Comparison of ENCODE assay signal across 21 cellular contexts in genomic region chr4:86818211-86818610, GRCh38. TPM values are rescaled to one million over a fixed set of nuclear protein-coding genes. Genes with fewer than 3 reads are reported as not detected.
DNase-seq lines count a peak whose midpoint lies in the region; ATAC-seq and TF ChIP-seq lines count a peak whose summit lies in the region.
"Had no signal": no experiment of that assay in that cellular context is flagged by ENCODE, and none has a peak within 500 bp of the region (broad histone marks: within the 10 kb centered on the region; RNA-seq: fewer than 3 reads in every experiment).

No MANE protein-coding gene starts in this region.

- H3K27me3 Mint-ChIP-seq in type B pancreatic cell: no peaks in the 10 kb centered on the region
- no peaks in the 10 kb centered on the region for H3K27me3 Mint-ChIP-seq in activated CD8-positive, alpha-beta memory T cell treated with anti-CD3 and anti-CD28 coated beads, Interleukin-2, amount 10 ng/mL, durations not matched to agents 7 days and 5 days
- H3K27me3 Mint-ChIP-seq: naive B cell had no signal

- no peak overlapping the region for H3K4me3 ChIP-seq in choroid plexus epithelial cell (ENCODE audit: low read depth, low read length)
- H3K4me3 ChIP-seq: breast epithelium, colonic mucosa had no signal

- TF ChIP-seq CTCF in choroid plexus epithelial cell (conservative IDR thresholded peaks at IDR 0.05; ENCODE audit: low read depth, low read length) (no peak), type B pancreatic cell (conservative IDR thresholded peaks at IDR 0.05) (no peak)

- CTCF ChIA-PET in activated CD8-positive, alpha-beta memory T cell treated with anti-CD3 and anti-CD28 coated beads, Interleukin-2, amount 10 ng/mL, durations not matched to agents 7 days and 5 days (lab: Charles Lee): no interaction called here

- peaks cover 28% of the 10 kb centered on the region for H3K36me3 Mint-ChIP-seq in type B pancreatic cell
- H3K36me3 Mint-ChIP-seq in activated CD8-positive, alpha-beta memory T cell treated with anti-CD3 and anti-CD28 coated beads, Interleukin-2, amount 10 ng/mL, durations not matched to agents 7 days and 5 days: no peaks in the 10 kb centered on the region
- H3K36me3 Mint-ChIP-seq: activated naive CD8-positive, alpha-beta T cell treated with anti-CD3 and anti-CD28 coated beads, Interleukin-2, amount 10 ng/mL, durations not matched to agents 7 days and 5 days had no signal

- H3K4me3 Mint-ChIP-seq in type B pancreatic cell: no peak overlapping the region
- no peak overlapping the region for H3K4me3 Mint-ChIP-seq in activated CD8-positive, alpha-beta memory T cell treated with anti-CD3 and anti-CD28 coated beads, Interleukin-2, amount 10 ng/mL, durations not matched to agents 7 days and 5 days
- H3K4me3 Mint-ChIP-seq: activated naive CD8-positive, alpha-beta T cell treated with anti-CD3 and anti-CD28 coated beads, Interleukin-2, amount 10 ng/mL, durations not matched to agents 7 days and 5 days; IgD-negative memory B cell; naive B cell; T-helper 2 cell treated with Interferon-gamma antibody and Interleukin-4, amounts not matched to agents 5 μg/mL and 100 μg/mL, for 36 hours had no signal

- DNase-seq in HT-29 (ENCODE audit: low spot score) (peak; percentile 36), choroid plexus epithelial cell (ENCODE audit: low read depth) (peak; percentile 56), glomerular endothelial cell (ENCODE audit: extremely low read depth, low read depth, low spot score) (peak; percentile 20), type B pancreatic cell (ENCODE audit: extremely low spot score, unreplicated experiment) (no peak), NCI-H1092 treated with DMSO at 0.1 percent for 48 hours (lab: John Stamatoyannopoulos, UW) (no peak), NCI-H1105 treated with DMSO at 0.1 percent for 48 hours (lab: John Stamatoyannopoulos, UW) (no peak)
- DNase-seq in activated CD8-positive, alpha-beta memory T cell treated with anti-CD3 and anti-CD28 coated beads, Interleukin-2, amount 10 ng/mL, durations not matched to agents 7 days and 5 days: no peak
- DNase-seq: activated CD8-positive, alpha-beta memory T cell treated with anti-CD3 and anti-CD28 coated beads, Interleukin-2, amount 50 U/mL, for 48 hours; activated naive CD8-positive, alpha-beta T cell treated with anti-CD3 and anti-CD28 coated beads, Interleukin-2, amount 10 ng/mL, durations not matched to agents 7 days and 5 days; colonic mucosa; left cardiac atrium; naive B cell; NCI-H1417 treated with DMSO at 0.1 percent for 48 hours; NCI-H510A; nucleus accumbens; retina; SK-N-SH had no signal

- peaks cover 14% of the 10 kb centered on the region for H3K4me1 Mint-ChIP-seq in type B pancreatic cell (ENCODE audit: unreplicated experiment)
- no peaks in the 10 kb centered on the region for H3K4me1 Mint-ChIP-seq in activated CD8-positive, alpha-beta memory T cell treated with anti-CD3 and anti-CD28 coated beads, Interleukin-2, amount 10 ng/mL, durations not matched to agents 7 days and 5 days
- H3K4me1 Mint-ChIP-seq: activated naive CD8-positive, alpha-beta T cell treated with anti-CD3 and anti-CD28 coated beads, Interleukin-2, amount 10 ng/mL, durations not matched to agents 7 days and 5 days; IgD-negative memory B cell; naive B cell had no signal

- H3K27ac Mint-ChIP-seq in type B pancreatic cell: peak overlapping the region; percentile 25
- no peak overlapping the region for H3K27ac Mint-ChIP-seq in activated CD8-positive, alpha-beta memory T cell treated with anti-CD3 and anti-CD28 coated beads, Interleukin-2, amount 10 ng/mL, durations not matched to agents 7 days and 5 days
- H3K27ac Mint-ChIP-seq: activated naive CD8-positive, alpha-beta T cell treated with anti-CD3 and anti-CD28 coated beads, Interleukin-2, amount 10 ng/mL, durations not matched to agents 7 days and 5 days; IgD-negative memory B cell; naive B cell; T-helper 2 cell treated with Interferon-gamma antibody and Interleukin-4, amounts not matched to agents 5 μg/mL and 100 μg/mL, for 36 hours had no signal

- no peak for ATAC-seq in HG02763 (IDR thresholded peaks at IDR 0.05; ENCODE audit: unreplicated experiment)
- ATAC-seq in activated CD8-positive, alpha-beta memory T cell treated with anti-CD3 and anti-CD28 coated beads, Interleukin-2, amount 10 ng/mL, durations not matched to agents 7 days and 5 days: no peak
- ATAC-seq: left cardiac atrium had no signal

- no peaks in the 10 kb centered on the region for H3K9me3 Mint-ChIP-seq in type B pancreatic cell
- no peaks in the 10 kb centered on the region for H3K9me3 Mint-ChIP-seq in activated CD8-positive, alpha-beta memory T cell treated with anti-CD3 and anti-CD28 coated beads, Interleukin-2, amount 10 ng/mL, durations not matched to agents 7 days and 5 days (ENCODE audit: low read depth)

RNA-seq across cellular contexts. Expression of gene SLC10A6, which starts 31.0 kb away (rescaled TPM):
- not detected in 2 replicates for total RNA-seq in HT-29 (2014; rRNA removed; shearing (Covaris generic))
- total RNA-seq in glomerular endothelial cell (not detected in 2 replicates), type B pancreatic cell (ENCODE audit: low replicate concordance) (not detected in 2 replicates)
- total RNA-seq in activated CD8-positive, alpha-beta memory T cell treated with anti-CD3 and anti-CD28 coated beads, Interleukin-2, amount 10 ng/mL, durations not matched to agents 7 days and 5 days: not detected
- total RNA-seq: activated naive CD8-positive, alpha-beta T cell treated with anti-CD3 and anti-CD28 coated beads, Interleukin-2, amount 10 ng/mL, durations not matched to agents 7 days and 5 days had no signal

Comparison
In these comparisons a context has a peak if more than half of its experiments do, and no peak if none do; other contexts are left out.
1. DNase-seq: peak in HT-29 (single experiment), choroid plexus epithelial cell (single experiment) and glomerular endothelial cell (single experiment); none in type B pancreatic cell (single experiment), NCI-H1092 treated with DMSO at 0.1 percent for 48 hours (single experiment), activated CD8-positive, alpha-beta memory T cell treated with anti-CD3 and anti-CD28 coated beads, Interleukin-2, amount 10 ng/mL, durations not matched to agents 7 days and 5 days (single experiment) and NCI-H1105 treated with DMSO at 0.1 percent for 48 hours (single experiment).